Comparison of ENCODE assay signal across 13 cellular contexts in the genomic region with DNA sequence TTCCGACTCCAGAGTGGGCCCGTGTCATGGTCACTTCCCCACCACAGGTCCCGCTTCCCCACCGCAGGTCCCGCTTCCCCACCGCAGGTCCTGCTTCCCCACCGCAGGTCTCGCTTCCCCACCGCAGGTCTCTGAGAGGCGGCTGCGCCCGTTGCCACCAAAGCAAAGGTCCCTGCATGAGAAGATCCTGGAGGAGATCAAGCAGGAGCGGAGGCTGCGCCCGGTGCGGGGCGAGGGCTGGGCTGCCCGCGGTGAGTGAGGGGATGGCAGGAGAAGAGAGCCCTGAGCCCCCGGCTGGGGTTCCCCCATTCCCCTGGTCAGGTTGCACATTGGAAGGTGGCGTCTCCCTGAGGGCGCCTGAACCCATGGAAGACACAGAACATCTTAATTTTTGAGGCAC. TPM values are rescaled to one million over a fixed set of nuclear protein-coding genes. Genes with fewer than 3 reads are reported as not detected.
DNase-seq lines count a peak whose midpoint lies in the region; TF ChIP-seq lines count a peak whose summit lies in the region.
"Had no signal": no experiment of that assay in that cellular context is flagged by ENCODE, and none has a peak within 500 bp of the region (broad histone marks: within the 10 kb centered on the region; RNA-seq: fewer than 3 reads in every experiment).

No MANE protein-coding gene starts in this region.

- no peak overlapping the region for H3K4me3 Mint-ChIP-seq in endodermal cell
- H3K4me3 Mint-ChIP-seq: CD4-positive, alpha-beta T cell; GM23338; H9 had no signal

- peak; percentile 53 for DNase-seq in MV-4-11 (lab: John Stamatoyannopoulos, UW)
- peak; percentile 38 for DNase-seq in endodermal cell
- DNase-seq in stimulated activated CD4-positive, alpha-beta T cell treated with anti-CD3 and anti-CD28 coated beads, Interleukin-12 subunit alpha, Interleukin-12 subunit beta, amount 100 ng/mL, for 4 hours = no peak
- DNase-seq in foreskin fibroblast = no peak
- no peak for DNase-seq in NCI-H82 (lab: John Stamatoyannopoulos, UW)
- DNase-seq: CD4-positive, alpha-beta T cell; DMS79; H9 had no signal

- H3K27ac ChIP-seq in BLaER1 (peak overlapping the region; percentile 41; the same call in 1 of the 2 replicates), endodermal cell (ENCODE audit: low read depth, low read length) (no peak overlapping the region)
- peak overlapping the region in 2 of 11 experiments; percentile 36 to 38; a peak in 2 of 22 replicates for H3K27ac ChIP-seq in BLaER1 treated with 17β-estradiol and CSF1 and Interleukin-3, amounts not matched to agents 10 nM and 100 nM
- H3K27ac ChIP-seq: HL-60 had no signal

- no peak overlapping the region; the same call in 1 of the 2 replicates for H3K9ac ChIP-seq in BLaER1
- peak overlapping the region in 10 of 11 experiments; percentile 9 to 61 (median 36); a peak in 10 of 22 replicates for H3K9ac ChIP-seq in BLaER1 treated with 17β-estradiol and CSF1 and Interleukin-3, amounts not matched to agents 10 nM and 100 nM
- H3K9ac ChIP-seq in endodermal cell (ENCODE audit: extremely low read depth, low read length, poor library complexity, severe bottlenecking) = no peak overlapping the region

- H3K27ac Mint-ChIP-seq in endodermal cell = no peak overlapping the region
- H3K27ac Mint-ChIP-seq: CD4-positive, alpha-beta T cell; GM23338; H9 had no signal

- H3K27me3 Mint-ChIP-seq in endodermal cell (ENCODE audit: insufficient read depth) = no peaks in the 10 kb centered on the region
- H3K27me3 Mint-ChIP-seq: CD4-positive, alpha-beta T cell had no signal

- peaks cover 11% of the 10 kb centered on the region for H4K20me1 ChIP-seq in BLaER1
- H4K20me1 ChIP-seq in BLaER1 treated with 17β-estradiol and CSF1 and Interleukin-3, amounts not matched to agents 10 nM and 100 nM = peaks cover 0 to 23% (median 8%) of the 10 kb centered on the region in 11 experiments; a peak in 11 of 22 replicates

- peak overlapping the region; percentile 27; the same call in 1 of the 2 replicates for H3K4me3 ChIP-seq in BLaER1
- peak overlapping the region in 5 of 10 experiments; percentile 18 to 50 (median 36); a peak in 7 of 20 replicates for H3K4me3 ChIP-seq in BLaER1 treated with 17β-estradiol and CSF1 and Interleukin-3, amounts not matched to agents 10 nM and 100 nM
- no peak overlapping the region for H3K4me3 ChIP-seq in endodermal cell (ENCODE audit: low read length)
- H3K4me3 ChIP-seq in foreskin fibroblast (ENCODE audit: low read depth in 1 of 2, low read length in 2 of 2) = no peak overlapping the region
- H3K4me3 ChIP-seq: GM23338, K562 had no signal

- H3K4me1 ChIP-seq in BLaER1 (peaks cover 30% of the 10 kb centered on the region), endodermal cell (ENCODE audit: control insufficient read depth, insufficient read depth, low read length) (no peaks in the 10 kb centered on the region)
- H3K4me1 ChIP-seq in BLaER1 treated with 17β-estradiol and CSF1 and Interleukin-3, amounts not matched to agents 10 nM and 100 nM = peaks cover 13 to 37% (median 29%) of the 10 kb centered on the region in 10 experiments

- WGBS in endodermal cell (ENCODE audit: insufficient coverage in 1 of 2, insufficient read length in 1 of 2), 2 experiments = 93 to 97% methylated on average over 10 to 22 of the region's 22 CpGs

- no peak for TF ChIP-seq CTCF in endodermal cell (conservative IDR thresholded peaks at IDR 0.05)
- no peak for TF ChIP-seq CTCF in foreskin fibroblast (IDR thresholded peaks at IDR 0.05; ENCODE audit: low read depth, low read length)

- peaks cover 4% of the 10 kb centered on the region for H3K36me3 Mint-ChIP-seq in endodermal cell (ENCODE audit: low read depth)

- H3K27me3 ChIP-seq in BLaER1 (no peaks in the 10 kb centered on the region; the same call in 1 of the 2 replicates), endodermal cell (ENCODE audit: control insufficient read depth, insufficient read depth, low read length, poor library complexity, severe bottlenecking) (no peaks in the 10 kb centered on the region)
- peaks cover 0 to 13% (median 0%) of the 10 kb centered on the region in 11 experiments; a peak in 5 of 22 replicates for H3K27me3 ChIP-seq in BLaER1 treated with 17β-estradiol and CSF1 and Interleukin-3, amounts not matched to agents 10 nM and 100 nM

- H3K9me3 ChIP-seq in BLaER1 = no peaks in the 10 kb centered on the region
- no peaks in the 10 kb centered on the region for H3K9me3 ChIP-seq in BLaER1 treated with 17β-estradiol and CSF1 and Interleukin-3, amounts not matched to agents 10 nM and 100 nM (replicated peaks in 1 of 11)
- no peaks in the 10 kb centered on the region for H3K9me3 ChIP-seq in endodermal cell (ENCODE audit: control insufficient read depth, low read length)

- peak overlapping the region; percentile 95 for H3K4me2 ChIP-seq in BLaER1
- peak overlapping the region; percentile 78 to 98 (median 93) for H3K4me2 ChIP-seq in BLaER1 treated with 17β-estradiol and CSF1 and Interleukin-3, amounts not matched to agents 10 nM and 100 nM
- H3K4me2 ChIP-seq: GM23338 had no signal

- no peaks in the 10 kb centered on the region for H3K9me3 Mint-ChIP-seq in endodermal cell
- H3K9me3 Mint-ChIP-seq: CD4-positive, alpha-beta T cell; GM23338; H9 had no signal

- H3K36me3 ChIP-seq in BLaER1 = no peaks in the 10 kb centered on the region
- H3K36me3 ChIP-seq in BLaER1 treated with 17β-estradiol and CSF1 and Interleukin-3, amounts not matched to agents 10 nM and 100 nM = no peaks in the 10 kb centered on the region
- no peaks in the 10 kb centered on the region for H3K36me3 ChIP-seq in endodermal cell (ENCODE audit: control insufficient read depth, insufficient read depth, low read length)

- no peaks in the 10 kb centered on the region for H3K4me1 Mint-ChIP-seq in endodermal cell
- H3K4me1 Mint-ChIP-seq: GM23338 had no signal

RNA-seq across cellular contexts. Expression of a gene that starts 17.4 kb away (rescaled TPM):
- total RNA-seq in endodermal cell = 100 to 1,000 TPM; 172 to 176 TPM
- polyA plus RNA-seq in endodermal cell (2013, experiment 1 of 2) = 131 TPM
- 130 TPM for polyA plus RNA-seq in endodermal cell (2013, experiment 2 of 2)

RNA-seq across cellular contexts. Expression of a gene that starts 27.7 kb away (rescaled TPM):
- 10 to 100 TPM; 12.8 to 12.9 TPM for total RNA-seq in endodermal cell
- 10.5 TPM for polyA plus RNA-seq in endodermal cell (2013, experiment 1 of 2)
- 7.9 TPM for polyA plus RNA-seq in endodermal cell (2013, experiment 2 of 2)

RNA-seq across cellular contexts. Expression of a gene that starts 39.5 kb away (rescaled TPM):
- 100 to 1,000 TPM; 131 to 165 TPM for total RNA-seq in endodermal cell
- polyA plus RNA-seq in endodermal cell (2013, experiment 1 of 2) = 79.8 TPM
- 71.3 TPM for polyA plus RNA-seq in endodermal cell (2013, experiment 2 of 2)

Comparison
In these comparisons a context has a peak if more than half of its experiments do, and no peak if none do; other contexts are left out.
1. H3K9ac ChIP-seq: peak in BLaER1 treated with 17β-estradiol and CSF1 and Interleukin-3, amounts not matched to agents 10 nM and 100 nM (10 of 11); none in BLaER1 (single experiment) and endodermal cell (single experiment).
2. DNase-seq: peak in MV-4-11 (single experiment) and endodermal cell (single experiment); none in stimulated activated CD4-positive, alpha-beta T cell treated with anti-CD3 and anti-CD28 coated beads, Interleukin-12 subunit alpha, Interleukin-12 subunit beta, amount 100 ng/mL, for 4 hours (single experiment), foreskin fibroblast (0 of 2) and NCI-H82 (single experiment).